ENCODE assay signal across 26 cellular contexts in genomic region chr11:131592152-131592551, GRCh38.
"Had no signal": no experiment of that assay in that cellular context is flagged by ENCODE, and none has a peak within 500 bp of the region (broad histone marks: within the 10 kb centered on the region; RNA-seq: fewer than 3 reads in every experiment).

No MANE protein-coding gene starts in this region.

- H3K36me3 Mint-ChIP-seq: activated naive CD4-positive, alpha-beta T cell treated with anti-CD3 and anti-CD28 coated beads, Interleukin-2, amount 10 ng/mL, durations not matched to agents 7 days and 5 days; activated naive CD4-positive, alpha-beta T cell treated with anti-CD3 and anti-CD28 coated beads, Interleukin-2, amount 50 U/mL, for 72 hours; activated naive CD8-positive, alpha-beta T cell treated with anti-CD3 and anti-CD28 coated beads, Interleukin-2, amount 10 ng/mL, durations not matched to agents 7 days and 5 days had no signal

- H3K27me3 Mint-ChIP-seq: activated CD4-positive, alpha-beta memory T cell treated with anti-CD3 and anti-CD28 coated beads, Interleukin-2, amount 10 ng/mL, durations not matched to agents 7 days and 5 days; activated CD4-positive, alpha-beta T cell treated with anti-CD3 and anti-CD28 coated beads, Interleukin-2, amount 10 ng/mL, durations not matched to agents 7 days and 5 days; activated naive CD4-positive, alpha-beta T cell treated with anti-CD3 and anti-CD28 coated beads, Interleukin-2, amount 10 ng/mL, durations not matched to agents 7 days and 5 days; activated naive CD8-positive, alpha-beta T cell treated with anti-CD3 and anti-CD28 coated beads, Interleukin-2, amount 10 ng/mL, durations not matched to agents 7 days and 5 days; activated T-cell treated with anti-CD3 and anti-CD28 coated beads, Interleukin-2, amount 50 U/mL, for 24 hours; central memory CD8-positive, alpha-beta T cell had no signal

- H3K9me3 ChIP-seq: body of pancreas had no signal

- H3K27me3 ChIP-seq: body of pancreas, cardiac muscle cell had no signal

- DNase-seq: activated CD4-positive, alpha-beta memory T cell treated with anti-CD3 and anti-CD28 coated beads, Interleukin-2, amount 10 ng/mL, durations not matched to agents 7 days and 5 days; activated CD4-positive, alpha-beta T cell treated with anti-CD3 and anti-CD28 coated beads for 36 hours; activated CD4-positive, alpha-beta T cell treated with anti-CD3 and anti-CD28 coated beads, Interleukin-2, amount 10 ng/mL, durations not matched to agents 7 days and 5 days; activated CD4-positive, alpha-beta T cell treated with anti-CD3 and anti-CD28 coated beads, Interleukin-2, amount 50 U/mL, for 4 hours; activated CD4-positive, CD25-positive, alpha-beta regulatory T cell; activated CD4-positive, CD25-positive, alpha-beta regulatory T cell treated with anti-CD3 and anti-CD28 coated beads, Interleukin-2, amount 50 U/mL, for 72 hours; activated CD8-positive, alpha-beta memory T cell treated with anti-CD3 and anti-CD28 coated beads, Interleukin-2, amount 50 U/mL, for 48 hours; activated gamma-delta T cell; activated naive CD4-positive, alpha-beta T cell; activated naive CD4-positive, alpha-beta T cell treated with anti-CD3 and anti-CD28 coated beads, Interleukin-2, amount 10 ng/mL, durations not matched to agents 7 days and 5 days; activated naive CD8-positive, alpha-beta T cell treated with anti-CD3 and anti-CD28 coated beads, Interleukin-2, amount 10 ng/mL, durations not matched to agents 7 days and 5 days; activated T-cell treated with anti-CD3 and anti-CD28 coated beads for 4 hours; activated T-cell treated with anti-CD3 and anti-CD28 coated beads, Interleukin-2, amount 50 U/mL, for 24 hours; activated T-cell treated with anti-CD3 and anti-CD28 coated beads, Interleukin-2, amount 50 U/mL, for 72 hours; body of pancreas; cortex of kidney; dermis blood vessel endothelial cell; effector CD8-positive, alpha-beta T cell; foreskin fibroblast; heart right ventricle; T-helper 2 cell had no signal

- H3K4me1 ChIP-seq: body of pancreas, breast epithelium, heart right ventricle had no signal

- H3K27ac ChIP-seq: body of pancreas, breast epithelium, cardiac muscle cell, epithelial cell of prostate, heart right ventricle had no signal

- H3K4me3 Mint-ChIP-seq: activated CD4-positive, alpha-beta memory T cell treated with anti-CD3 and anti-CD28 coated beads, Interleukin-2, amount 10 ng/mL, durations not matched to agents 7 days and 5 days; activated CD4-positive, alpha-beta T cell treated with anti-CD3 and anti-CD28 coated beads for 36 hours; activated CD4-positive, alpha-beta T cell treated with anti-CD3 and anti-CD28 coated beads, Interleukin-2, amount 10 ng/mL, durations not matched to agents 7 days and 5 days; activated naive CD4-positive, alpha-beta T cell treated with anti-CD3 and anti-CD28 coated beads, Interleukin-2, amount 10 ng/mL, durations not matched to agents 7 days and 5 days; activated naive CD8-positive, alpha-beta T cell treated with anti-CD3 and anti-CD28 coated beads, Interleukin-2, amount 10 ng/mL, durations not matched to agents 7 days and 5 days; activated T-cell treated with anti-CD3 and anti-CD28 coated beads, Interleukin-2, amount 50 U/mL, for 24 hours; activated T-cell treated with anti-CD3 and anti-CD28 coated beads, Interleukin-2, amount 50 U/mL, for 72 hours; central memory CD8-positive, alpha-beta T cell had no signal

- H3K4me1 Mint-ChIP-seq: activated CD4-positive, alpha-beta memory T cell treated with anti-CD3 and anti-CD28 coated beads, Interleukin-2, amount 10 ng/mL, durations not matched to agents 7 days and 5 days; activated CD4-positive, alpha-beta T cell treated with anti-CD3 and anti-CD28 coated beads for 36 hours; activated CD4-positive, alpha-beta T cell treated with anti-CD3 and anti-CD28 coated beads, Interleukin-2, amount 10 ng/mL, durations not matched to agents 7 days and 5 days; activated naive CD4-positive, alpha-beta T cell treated with anti-CD3 and anti-CD28 coated beads, Interleukin-2, amount 10 ng/mL, durations not matched to agents 7 days and 5 days; activated naive CD8-positive, alpha-beta T cell treated with anti-CD3 and anti-CD28 coated beads, Interleukin-2, amount 10 ng/mL, durations not matched to agents 7 days and 5 days; central memory CD8-positive, alpha-beta T cell had no signal

- H3K36me3 ChIP-seq: breast epithelium, cardiac muscle cell, heart right ventricle had no signal

- H3K4me3 ChIP-seq: body of pancreas, breast epithelium, cardiac muscle cell, heart right ventricle had no signal

- H3K27ac Mint-ChIP-seq: activated CD4-positive, alpha-beta memory T cell treated with anti-CD3 and anti-CD28 coated beads, Interleukin-2, amount 10 ng/mL, durations not matched to agents 7 days and 5 days; activated CD4-positive, alpha-beta T cell treated with anti-CD3 and anti-CD28 coated beads for 36 hours; activated CD4-positive, alpha-beta T cell treated with anti-CD3 and anti-CD28 coated beads, Interleukin-2, amount 10 ng/mL, durations not matched to agents 7 days and 5 days; activated naive CD4-positive, alpha-beta T cell treated with anti-CD3 and anti-CD28 coated beads, Interleukin-2, amount 10 ng/mL, durations not matched to agents 7 days and 5 days; activated naive CD4-positive, alpha-beta T cell treated with anti-CD3 and anti-CD28 coated beads, Interleukin-2, amount 50 U/mL, for 72 hours; activated naive CD8-positive, alpha-beta T cell treated with anti-CD3 and anti-CD28 coated beads, Interleukin-2, amount 10 ng/mL, durations not matched to agents 7 days and 5 days; activated T-cell treated with anti-CD3 and anti-CD28 coated beads, Interleukin-2, amount 50 U/mL, for 24 hours; activated T-cell treated with anti-CD3 and anti-CD28 coated beads, Interleukin-2, amount 50 U/mL, for 72 hours had no signal

- H3K9me3 Mint-ChIP-seq: activated CD4-positive, alpha-beta T cell treated with anti-CD3 and anti-CD28 coated beads, Interleukin-2, amount 10 ng/mL, durations not matched to agents 7 days and 5 days; activated naive CD8-positive, alpha-beta T cell treated with anti-CD3 and anti-CD28 coated beads, Interleukin-2, amount 10 ng/mL, durations not matched to agents 7 days and 5 days had no signal
